Comparison of ENCODE assay signal across 8 cellular contexts in the genomic region with DNA sequence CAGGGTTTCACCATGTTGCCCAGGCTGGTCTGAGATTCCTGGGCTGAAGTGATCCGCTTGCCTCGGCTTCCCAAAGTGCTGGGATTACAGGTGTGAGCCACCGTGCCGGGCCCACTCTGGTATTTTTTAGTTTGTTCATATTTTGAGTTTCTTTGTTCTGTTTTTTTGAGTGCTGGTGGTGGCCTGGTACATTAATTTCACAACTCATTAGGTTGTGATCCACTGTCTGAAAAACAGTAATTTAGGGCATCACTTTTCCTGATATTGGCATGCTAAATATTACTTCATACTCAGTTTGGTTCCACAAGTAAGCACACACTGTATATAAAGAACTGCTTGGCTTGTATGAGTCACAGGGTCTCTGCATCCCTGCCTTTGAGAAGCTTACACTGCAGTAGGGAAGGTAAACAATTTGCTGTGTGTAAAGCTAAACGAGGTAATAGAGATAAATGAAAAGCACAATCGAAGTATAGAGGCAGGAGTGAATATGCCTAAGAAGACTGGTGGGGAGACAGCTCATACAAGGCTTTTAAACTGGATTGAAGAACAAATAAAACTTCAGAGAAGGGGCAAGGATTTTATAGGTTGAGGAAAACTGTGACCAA. TPM values are rescaled to one million over a fixed set of nuclear protein-coding genes. Genes with fewer than 3 reads are reported as not detected.
DNase-seq lines count a peak whose midpoint lies in the region; ATAC-seq and TF ChIP-seq lines count a peak whose summit lies in the region.

No MANE protein-coding gene starts in this region.

- H3K36me3 ChIP-seq in neutrophil = no peaks in the 10 kb centered on the region

- peaks cover 65% of the 10 kb centered on the region for H3K4me1 Mint-ChIP-seq in CD14-positive monocyte

- DNase-seq in CD14-positive monocyte (ENCODE audit: low spot score) = no peak
- peak; percentile 29 for DNase-seq in NB4 (ENCODE audit: low read depth)
- DNase-seq in epithelial cell of esophagus (ENCODE audit: low read depth) = peak; percentile 57
- no peak for DNase-seq in NCI-H524 (lab: John Stamatoyannopoulos, UW)
- DNase-seq in putamen (ENCODE audit: low spot score) = no peak

- peaks cover 20 to 29% of the 10 kb centered on the region in 2 donors for H3K36me3 Mint-ChIP-seq in CD14-positive monocyte

- ATAC-seq in GM21529 (IDR thresholded peaks at IDR 0.05; ENCODE audit: unreplicated experiment) (no peak), HG03457 (IDR thresholded peaks at IDR 0.05; ENCODE audit: unreplicated experiment) (no peak)

- H3K9me3 ChIP-seq in neutrophil = no peaks in the 10 kb centered on the region

- H3K27me3 Mint-ChIP-seq in CD14-positive monocyte (ENCODE audit: low read depth in 3 of 3) = peaks cover 0 to 2% (median 0%) of the 10 kb centered on the region in 3 donors

- H3K4me3 ChIP-seq in NB4 (ENCODE audit: low read depth, low read length) (no peak overlapping the region), epithelial cell of esophagus (ENCODE audit: low read length) (no peak overlapping the region), neutrophil (ENCODE audit: low read depth in 1 of 2, low read length in 1 of 2) (peak overlapping the region in 1 of 2 experiments; percentile 5)

- TF ChIP-seq CTCF in CD14-positive monocyte (IDR thresholded peaks at IDR 0.05) = no peak
- TF ChIP-seq CTCF in NB4 (IDR thresholded peaks at IDR 0.05; ENCODE audit: low read depth, low read length) = no peak
- TF ChIP-seq CTCF in epithelial cell of esophagus (IDR thresholded peaks at IDR 0.05; ENCODE audit: insufficient read depth, low read depth, low read length, missing control alignments) = no peak
- no peak for TF ChIP-seq CTCF in neutrophil (IDR thresholded peaks at IDR 0.05)

- H3K4me1 ChIP-seq in neutrophil (ENCODE audit: control insufficient read depth in 1 of 2, insufficient read depth in 1 of 2, low read depth in 1 of 2, low read length in 1 of 2) = peaks cover 50 to 59% of the 10 kb centered on the region in 2 experiments

- peak overlapping the region; percentile 74 for H3K27ac ChIP-seq in neutrophil

- no peaks in the 10 kb centered on the region for H3K9me3 Mint-ChIP-seq in CD14-positive monocyte

- H3K4me3 Mint-ChIP-seq in CD14-positive monocyte = peak overlapping the region; percentile 47 to 54

- no peaks in the 10 kb centered on the region for H3K27me3 ChIP-seq in neutrophil

- no peak for TF ChIP-seq POLR2A in NB4 (IDR thresholded peaks at IDR 0.05; ENCODE audit: extremely low read depth, insufficient read length)

- intact Hi-C loops in CD14-positive monocyte (cut with micrococcal nuclease) = loop anchor here in 1 of 2 donors (5.0 to 10.0 kb wide), 3 partner anchors 48 to 375 kb away; a partner anchor contains a TSS

- H3K27ac Mint-ChIP-seq in CD14-positive monocyte = peak overlapping the region; percentile 85 to 94 (median 89)

RNA-seq across cellular contexts. Expression of a gene that starts 7.7 kb away (rescaled TPM):
- 10 to 100 TPM; 40.1 to 47.6 TPM for polyA plus RNA-seq in CD14-positive monocyte

Comparison
In these comparisons a context has a peak if more than half of its experiments do, and no peak if none do; other contexts are left out.
1. DNase-seq: peak in NB4 (single experiment) and epithelial cell of esophagus (single experiment); none in CD14-positive monocyte (single experiment), NCI-H524 (0 of 2) and putamen (single experiment).